2 cellular contexts compared by ENCODE assay signal in the genomic region with DNA sequence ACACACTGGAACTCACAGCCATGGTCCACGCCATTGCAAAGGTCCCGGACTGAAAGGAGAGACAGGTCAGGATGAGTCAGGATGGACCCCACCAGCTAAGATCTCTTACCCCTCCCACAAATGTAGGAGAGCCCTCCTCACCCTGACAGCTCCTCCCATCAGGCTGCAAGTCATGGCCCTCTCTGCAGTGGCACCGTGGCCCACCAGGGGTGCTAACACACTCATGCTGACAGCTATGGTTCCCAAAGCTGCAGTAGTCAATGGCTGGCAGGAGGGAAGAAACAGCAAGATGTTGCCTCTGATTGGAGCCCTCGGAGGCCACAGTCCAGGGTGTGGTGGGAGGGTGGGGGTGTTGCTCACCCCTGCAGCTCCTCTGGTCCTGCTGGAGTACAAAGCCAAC.
TF ChIP-seq lines count a peak whose summit lies in the region.

No MANE protein-coding gene starts in this region.

TF ChIP-seq in GM12891, 5 proteins besides CTCF, POLR2A, EP300 and RAD21:
- TF ChIP-seq POLR2AphosphoS5 (IDR thresholded peaks at IDR 0.05; ENCODE audit: low read depth, low read length) (no peak), POU2F2 (IDR thresholded peaks at IDR 0.05; ENCODE audit: low read depth, low read length) (no peak), TAF1 (IDR thresholded peaks at IDR 0.05; ENCODE audit: low read depth, low read length) (no peak), SPI1 (IDR thresholded peaks at IDR 0.05; ENCODE audit: low read depth, low read length) (no peak), PAX5 (IDR thresholded peaks at IDR 0.05; ENCODE audit: insufficient read depth, low read length, severe bottlenecking) (no peak)

TF ChIP-seq in GM12878, 131 proteins besides CTCF, POLR2A, EP300 and RAD21:
- TF ChIP-seq, protein P1, sequence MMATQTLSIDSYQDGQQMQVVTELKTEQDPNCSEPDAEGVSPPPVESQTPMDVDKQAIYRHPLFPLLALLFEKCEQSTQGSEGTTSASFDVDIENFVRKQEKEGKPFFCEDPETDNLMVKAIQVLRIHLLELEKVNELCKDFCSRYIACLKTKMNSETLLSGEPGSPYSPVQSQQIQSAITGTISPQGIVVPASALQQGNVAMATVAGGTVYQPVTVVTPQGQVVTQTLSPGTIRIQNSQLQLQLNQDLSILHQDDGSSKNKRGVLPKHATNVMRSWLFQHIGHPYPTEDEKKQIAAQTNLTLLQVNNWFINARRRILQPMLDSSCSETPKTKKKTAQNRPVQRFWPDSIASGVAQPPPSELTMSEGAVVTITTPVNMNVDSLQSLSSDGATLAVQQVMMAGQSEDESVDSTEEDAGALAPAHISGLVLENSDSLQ (IDR thresholded peaks at IDR 0.05): peak; percentile 48
- TF ChIP-seq SIX5 (IDR thresholded peaks at IDR 0.05; ENCODE audit: low read depth, low read length, severe bottlenecking): no peak
- TF ChIP-seq NBN (IDR thresholded peaks at IDR 0.05): no peak
- peak; percentile 67; the same call in 1 of the 2 replicates for TF ChIP-seq YY1 (IDR thresholded peaks at IDR 0.05; ENCODE audit: low read depth, low read length)
- TF ChIP-seq SP1 (IDR thresholded peaks at IDR 0.05; ENCODE audit: low read depth, low read length): no peak
